In the genomic region with DNA sequence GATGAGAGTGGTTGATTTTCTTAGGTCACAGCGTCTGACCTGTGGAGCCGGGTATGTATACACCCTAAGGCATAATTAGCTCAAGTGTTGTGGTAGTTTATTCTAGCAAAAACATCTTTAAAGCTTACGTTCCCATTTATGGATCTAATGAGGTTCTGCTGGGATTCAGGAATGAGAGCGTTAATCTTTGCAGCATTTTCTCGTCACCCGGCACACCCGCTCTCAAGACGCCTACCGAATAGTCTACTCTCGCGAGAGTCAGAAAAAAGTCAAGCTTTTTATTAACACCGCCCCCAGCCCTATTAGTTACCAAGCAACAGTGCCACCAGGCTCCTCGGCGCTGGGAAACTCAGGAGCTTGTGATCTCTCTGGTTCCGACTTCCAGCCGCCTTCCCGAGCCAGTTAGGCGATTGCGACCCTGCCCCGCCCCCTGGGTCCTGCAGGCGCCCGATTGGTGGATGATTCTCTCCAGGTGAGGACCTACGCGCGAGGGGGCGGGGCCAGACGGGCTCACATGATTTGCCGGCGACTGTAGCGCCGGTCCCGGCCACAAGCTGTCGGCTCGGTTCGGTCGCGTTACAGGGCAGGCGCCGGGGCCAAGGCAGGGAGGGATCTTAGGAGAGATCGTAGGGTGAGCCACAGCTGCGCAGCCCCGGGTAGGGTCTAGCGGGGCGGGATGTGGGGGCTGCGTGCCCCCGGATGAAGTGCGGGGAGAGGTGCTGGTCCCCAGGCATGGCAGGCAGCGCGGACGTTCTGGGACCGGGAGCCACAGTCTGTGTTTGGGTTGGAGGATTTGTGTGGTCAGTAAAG, we compare ENCODE assay signal across 1 cellular context.
TF ChIP-seq lines count a peak whose summit lies in the region.

TSS of gene PFKFB2 (plus strand) at position 540 of the 810 bp plus-strand sequence. CDS start 1,443 bp downstream, outside the sequence.

TF ChIP-seq in HepG2, 621 proteins besides CTCF, POLR2A, EP300 and RAD21 (continued from another document and continues in another):
- 0 out of 2 replicates have a peak, but pooled peaks have one; percentile 45 for TF ChIP-seq CREB3 (CRISPR knock-in tag; IDR thresholded peaks at IDR 0.05)
- TF ChIP-seq ZNF235 (CRISPR knock-in tag; IDR thresholded peaks at IDR 0.05; ENCODE audit: borderline replicate concordance): no peak
- TF ChIP-seq ZNF430 (CRISPR knock-in tag; IDR thresholded peaks at IDR 0.05): peak; percentile 80; the same call in 1 of the 2 replicates
- peak; percentile 64 for TF ChIP-seq HNRNPK (IDR thresholded peaks at IDR 0.05; ENCODE audit: low read depth, low read length, poor library complexity, severe bottlenecking)
- TF ChIP-seq NONO (IDR thresholded peaks at IDR 0.05): no peak
- peak; percentile 30; the same call in 1 of the 2 replicates for TF ChIP-seq NONO (CRISPR knock-in tag; conservative IDR thresholded peaks at IDR 0.05)
- TF ChIP-seq ZNF816 (CRISPR knock-in tag; IDR thresholded peaks at IDR 0.05; ENCODE audit: borderline replicate concordance): no peak
- peak; percentile 51; the same call in 1 of the 2 replicates for TF ChIP-seq ZNF598 (CRISPR knock-in tag; IDR thresholded peaks at IDR 0.05; ENCODE audit: borderline replicate concordance)
- no peak for TF ChIP-seq ZNF383 (CRISPR knock-in tag; IDR thresholded peaks at IDR 0.05; ENCODE audit: borderline replicate concordance)
- peak; percentile 81; the same call in 1 of the 2 replicates for TF ChIP-seq POGK (CRISPR knock-in tag; conservative IDR thresholded peaks at IDR 0.05)
- TF ChIP-seq ZNF207 (IDR thresholded peaks at IDR 0.05; ENCODE audit: borderline replicate concordance): no peak
- TF ChIP-seq, protein P1, sequence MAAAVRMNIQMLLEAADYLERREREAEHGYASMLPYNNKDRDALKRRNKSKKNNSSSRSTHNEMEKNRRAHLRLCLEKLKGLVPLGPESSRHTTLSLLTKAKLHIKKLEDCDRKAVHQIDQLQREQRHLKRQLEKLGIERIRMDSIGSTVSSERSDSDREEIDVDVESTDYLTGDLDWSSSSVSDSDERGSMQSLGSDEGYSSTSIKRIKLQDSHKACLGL (CRISPR knock-in tag; IDR thresholded peaks at IDR 0.05): peak; percentile 68; the same call in 1 of the 2 replicates
- no peak for TF ChIP-seq ZNF354B (CRISPR knock-in tag; IDR thresholded peaks at IDR 0.05)
- no peak for TF ChIP-seq ZNF775 (CRISPR knock-in tag; IDR thresholded peaks at IDR 0.05; ENCODE audit: borderline replicate concordance)
- peak; percentile 49 to 79 for TF ChIP-seq HMGXB4 (CRISPR knock-in tag; IDR thresholded peaks at IDR 0.05; ENCODE audit: borderline replicate concordance in 1 of 2, low read depth in 1 of 2)
- 0 out of 2 replicates have a peak, but pooled peaks have one; percentile 20 for TF ChIP-seq ZSCAN25 (CRISPR knock-in tag; IDR thresholded peaks at IDR 0.05)
- 0 out of 2 replicates have a peak, but pooled peaks have one; percentile 41 for TF ChIP-seq ZNF337 (CRISPR knock-in tag; IDR thresholded peaks at IDR 0.05; ENCODE audit: borderline replicate concordance, low read depth)
- TF ChIP-seq ZNF34 (CRISPR knock-in tag; IDR thresholded peaks at IDR 0.05; ENCODE audit: borderline replicate concordance): no peak
- no peak for TF ChIP-seq ZSCAN9 (CRISPR knock-in tag; IDR thresholded peaks at IDR 0.05; ENCODE audit: borderline replicate concordance)
- 0 out of 2 replicates have a peak, but pooled peaks have one; percentile 29 for TF ChIP-seq NCOA1 (CRISPR knock-in tag; IDR thresholded peaks at IDR 0.05)
- no peak for TF ChIP-seq BRF2 (CRISPR knock-in tag; IDR thresholded peaks at IDR 0.05)
- peak; percentile 25; the same call in 1 of the 2 replicates for TF ChIP-seq JUN (CRISPR knock-in tag; IDR thresholded peaks at IDR 0.05)
- TF ChIP-seq ZNF703 (CRISPR knock-in tag; IDR thresholded peaks at IDR 0.05; ENCODE audit: borderline replicate concordance): no peak
- TF ChIP-seq ZNF274 (CRISPR knock-in tag; IDR thresholded peaks at IDR 0.05): 0 out of 2 replicates have a peak, but pooled peaks have one; percentile 60
- no peak for TF ChIP-seq ZNF496 (CRISPR knock-in tag; IDR thresholded peaks at IDR 0.05; ENCODE audit: insufficient replicate concordance)
- no peak for TF ChIP-seq U2AF2 (IDR thresholded peaks at IDR 0.05; ENCODE audit: low read depth, low read length)
- TF ChIP-seq CHD4 (IDR thresholded peaks at IDR 0.05; ENCODE audit: borderline replicate concordance, low read length): no peak
- no peak for TF ChIP-seq ZNF878 (CRISPR knock-in tag; IDR thresholded peaks at IDR 0.05)
- peak; percentile 81; the same call in 1 of the 2 replicates for TF ChIP-seq HINFP (CRISPR knock-in tag; IDR thresholded peaks at IDR 0.05; ENCODE audit: low read depth)
- TF ChIP-seq NFYB (CRISPR knock-in tag; IDR thresholded peaks at IDR 0.05): peak; percentile 75
- TF ChIP-seq GFI1 (CRISPR knock-in tag; IDR thresholded peaks at IDR 0.05; ENCODE audit: borderline replicate concordance): 0 out of 2 replicates have a peak, but pooled peaks have one; percentile 16
- no peak for TF ChIP-seq GTF2F1 (IDR thresholded peaks at IDR 0.05; ENCODE audit: low read length)
- no peak for TF ChIP-seq AKAP8 (CRISPR knock-in tag; IDR thresholded peaks at IDR 0.05)
- no peak for TF ChIP-seq ETV5 (CRISPR knock-in tag; IDR thresholded peaks at IDR 0.05; ENCODE audit: borderline replicate concordance)
- no peak; the same call in 1 of the 2 replicates for TF ChIP-seq REPIN1 (CRISPR knock-in tag; IDR thresholded peaks at IDR 0.05; ENCODE audit: borderline replicate concordance, low read depth)
- TF ChIP-seq HNF1B (CRISPR knock-in tag; IDR thresholded peaks at IDR 0.05): peak; percentile 81
- TF ChIP-seq GATA4 (IDR thresholded peaks at IDR 0.05; ENCODE audit: borderline replicate concordance, low read depth): no peak
- no peak for TF ChIP-seq ZNF251 (CRISPR knock-in tag; IDR thresholded peaks at IDR 0.05)
- no peak for TF ChIP-seq SCMH1 (CRISPR knock-in tag; IDR thresholded peaks at IDR 0.05; ENCODE audit: borderline replicate concordance)
- TF ChIP-seq MIXL1 (CRISPR knock-in tag; IDR thresholded peaks at IDR 0.05): peak; percentile 80
- TF ChIP-seq, protein P2, sequence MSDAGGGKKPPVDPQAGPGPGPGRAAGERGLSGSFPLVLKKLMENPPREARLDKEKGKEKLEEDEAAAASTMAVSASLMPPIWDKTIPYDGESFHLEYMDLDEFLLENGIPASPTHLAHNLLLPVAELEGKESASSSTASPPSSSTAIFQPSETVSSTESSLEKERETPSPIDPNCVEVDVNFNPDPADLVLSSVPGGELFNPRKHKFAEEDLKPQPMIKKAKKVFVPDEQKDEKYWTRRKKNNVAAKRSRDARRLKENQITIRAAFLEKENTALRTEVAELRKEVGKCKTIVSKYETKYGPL (CRISPR knock-in tag; IDR thresholded peaks at IDR 0.05): no peak
- TF ChIP-seq, protein P3, sequence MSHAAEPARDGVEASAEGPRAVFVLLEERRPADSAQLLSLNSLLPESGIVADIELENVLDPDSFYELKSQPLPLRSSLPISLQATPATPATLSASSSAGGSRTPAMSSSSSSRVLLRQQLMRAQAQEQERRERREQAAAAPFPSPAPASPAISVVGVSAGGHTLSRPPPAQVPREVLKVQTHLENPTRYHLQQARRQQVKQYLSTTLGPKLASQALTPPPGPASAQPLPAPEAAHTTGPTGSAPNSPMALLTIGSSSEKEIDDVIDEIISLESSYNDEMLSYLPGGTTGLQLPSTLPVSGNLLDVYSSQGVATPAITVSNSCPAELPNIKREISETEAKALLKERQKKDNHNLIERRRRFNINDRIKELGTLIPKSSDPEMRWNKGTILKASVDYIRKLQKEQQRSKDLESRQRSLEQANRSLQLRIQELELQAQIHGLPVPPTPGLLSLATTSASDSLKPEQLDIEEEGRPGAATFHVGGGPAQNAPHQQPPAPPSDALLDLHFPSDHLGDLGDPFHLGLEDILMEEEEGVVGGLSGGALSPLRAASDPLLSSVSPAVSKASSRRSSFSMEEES (CRISPR knock-in tag; IDR thresholded peaks at IDR 0.05): peak; percentile 88
- TF ChIP-seq, protein P4, sequence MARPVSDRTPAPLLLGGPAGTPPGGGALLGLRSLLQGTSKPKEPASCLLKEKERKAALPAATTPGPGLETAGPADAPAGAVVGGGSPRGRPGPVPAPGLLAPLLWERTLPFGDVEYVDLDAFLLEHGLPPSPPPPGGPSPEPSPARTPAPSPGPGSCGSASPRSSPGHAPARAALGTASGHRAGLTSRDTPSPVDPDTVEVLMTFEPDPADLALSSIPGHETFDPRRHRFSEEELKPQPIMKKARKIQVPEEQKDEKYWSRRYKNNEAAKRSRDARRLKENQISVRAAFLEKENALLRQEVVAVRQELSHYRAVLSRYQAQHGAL (CRISPR knock-in tag; IDR thresholded peaks at IDR 0.05; ENCODE audit: not compliant biosample characterization): no peak
- no peak for TF ChIP-seq GPN1 (CRISPR knock-in tag; IDR thresholded peaks at IDR 0.05; ENCODE audit: borderline replicate concordance)
- TF ChIP-seq, protein P5, sequence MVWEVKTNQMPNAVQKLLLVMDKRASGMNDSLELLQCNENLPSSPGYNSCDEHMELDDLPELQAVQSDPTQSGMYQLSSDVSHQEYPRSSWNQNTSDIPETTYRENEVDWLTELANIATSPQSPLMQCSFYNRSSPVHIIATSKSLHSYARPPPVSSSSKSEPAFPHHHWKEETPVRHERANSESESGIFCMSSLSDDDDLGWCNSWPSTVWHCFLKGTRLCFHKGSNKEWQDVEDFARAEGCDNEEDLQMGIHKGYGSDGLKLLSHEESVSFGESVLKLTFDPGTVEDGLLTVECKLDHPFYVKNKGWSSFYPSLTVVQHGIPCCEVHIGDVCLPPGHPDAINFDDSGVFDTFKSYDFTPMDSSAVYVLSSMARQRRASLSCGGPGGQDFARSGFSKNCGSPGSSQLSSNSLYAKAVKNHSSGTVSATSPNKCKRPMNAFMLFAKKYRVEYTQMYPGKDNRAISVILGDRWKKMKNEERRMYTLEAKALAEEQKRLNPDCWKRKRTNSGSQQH (CRISPR knock-in tag; IDR thresholded peaks at IDR 0.05; ENCODE audit: low read depth): peak; percentile 32; the same call in 1 of the 2 replicates
- no peak for TF ChIP-seq PHF20 (CRISPR knock-in tag; IDR thresholded peaks at IDR 0.05)
